Comparison of ENCODE assay signal across 17 cellular contexts in the genomic region with DNA sequence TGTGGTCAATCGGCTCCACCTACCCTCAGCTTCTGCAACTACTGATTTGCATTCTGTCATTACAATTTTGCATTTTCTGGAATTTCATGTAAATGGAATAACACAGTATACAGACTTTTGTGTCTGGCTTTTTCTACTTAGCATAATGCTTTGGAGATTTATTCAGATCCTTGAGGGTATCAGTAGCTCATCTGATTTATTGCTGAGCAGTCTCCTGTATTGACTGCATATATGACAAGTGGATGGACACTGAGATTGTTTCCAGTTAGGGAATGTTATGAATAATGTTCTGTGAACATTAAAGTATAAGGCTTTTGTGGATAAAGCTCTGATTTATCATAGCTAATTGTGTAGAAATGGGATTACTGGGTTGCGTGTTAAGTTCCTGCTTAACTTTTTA.
"Had no signal": no experiment of that assay in that cellular context is flagged by ENCODE, and none has a peak within 500 bp of the region (broad histone marks: within the 10 kb centered on the region; RNA-seq: fewer than 3 reads in every experiment).

No MANE protein-coding gene starts in this region.

- ATAC-seq: activated CD8-positive, alpha-beta T cell treated with anti-CD3 and anti-CD28 coated beads, Interleukin-2, amount 10 ng/mL, durations not matched to agents 7 days and 5 days; effector memory CD8-positive, alpha-beta T cell; gastrocnemius medialis; left ventricle myocardium superior; natural killer cell; right cardiac atrium; stimulated activated naive CD8-positive, alpha-beta T cell treated with anti-CD3 and anti-CD28 coated beads, Interleukin-15, Interleukin-2, amounts not matched to agents 100 U/mL and 50 U/mL, for 24 hours had no signal

- H3K4me3 ChIP-seq: esophagus muscularis mucosa, gastrocnemius medialis, prostate gland, transverse colon had no signal

- H3K4me1 ChIP-seq: esophagus muscularis mucosa, prostate gland, transverse colon had no signal

- H3K27me3 ChIP-seq: esophagus muscularis mucosa, gastrocnemius medialis, transverse colon had no signal

- DNase-seq: activated CD4-positive, alpha-beta T cell treated with anti-CD3 and anti-CD28 coated beads for 1 hour; activated CD4-positive, alpha-beta T cell treated with anti-CD3 and anti-CD28 coated beads, Interleukin-2, amount 50 U/mL, for 1 hour; activated CD8-positive, alpha-beta T cell treated with anti-CD3 and anti-CD28 coated beads, Interleukin-2, amount 10 ng/mL, durations not matched to agents 7 days and 5 days; activated gamma-delta T cell; aorta; effector memory CD8-positive, alpha-beta T cell; gastrocnemius medialis; left ventricle myocardium superior; mammary epithelial cell; midbrain; natural killer cell; right cardiac atrium; stimulated activated CD4-positive, alpha-beta T cell treated with anti-CD3 and anti-CD28 coated beads, Interleukin-4, amount 100 ng/mL, for 24 hours; stimulated activated naive CD8-positive, alpha-beta T cell treated with anti-CD3 and anti-CD28 coated beads, Interleukin-15, Interleukin-2, amounts not matched to agents 100 U/mL and 50 U/mL, for 24 hours; transverse colon had no signal

- H3K9me3 ChIP-seq: esophagus muscularis mucosa, gastrocnemius medialis, prostate gland, transverse colon had no signal

- H3K27ac ChIP-seq: esophagus muscularis mucosa, gastrocnemius medialis, transverse colon had no signal

- H3K36me3 ChIP-seq: esophagus muscularis mucosa, gastrocnemius medialis, prostate gland, transverse colon had no signal
